11 cellular contexts compared by ENCODE assay signal in the genomic region with DNA sequence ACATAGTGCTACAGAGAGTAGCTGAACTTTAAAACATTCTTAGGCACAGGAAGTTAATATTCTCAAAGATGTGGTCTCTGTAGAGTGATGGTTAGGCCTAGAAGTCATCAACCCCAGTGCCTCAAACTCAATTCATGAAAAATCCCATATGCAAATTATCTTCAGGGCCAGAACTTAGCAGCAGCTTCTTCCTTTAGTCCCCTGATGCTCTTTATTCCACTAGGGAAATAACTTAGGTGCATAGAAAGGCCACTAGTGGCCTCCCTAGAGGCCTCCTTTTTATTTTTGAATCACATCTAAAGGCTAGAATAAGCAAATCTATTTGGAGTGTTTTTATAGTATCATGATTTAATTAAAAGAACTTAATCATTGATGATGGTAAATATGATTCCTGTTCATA.
A peak's percentile ranks its signal among the peaks of the same experiment; 100 is the strongest.
DNase-seq lines count a peak whose midpoint lies in the region; ATAC-seq, FAIRE-seq and TF ChIP-seq lines count a peak whose summit lies in the region.
"Had no signal": no experiment of that assay in that cellular context is flagged by ENCODE, and none has a peak within 500 bp of the region (broad histone marks: within the 10 kb centered on the region; RNA-seq: fewer than 3 reads in every experiment).

No MANE protein-coding gene starts in this region.

- H3K27me3 Mint-ChIP-seq in stimulated activated naive CD8-positive, alpha-beta T cell treated with anti-CD3 and anti-CD28 coated beads, Interleukin-15, amount 100 ng/mL, for 72 hours: no peaks in the 10 kb centered on the region

- no peak overlapping the region for H3K27ac Mint-ChIP-seq in stimulated activated naive CD8-positive, alpha-beta T cell treated with anti-CD3 and anti-CD28 coated beads, Interleukin-15, amount 100 ng/mL, for 72 hours

- no peak overlapping the region for H3K27ac ChIP-seq in mammary epithelial cell (ENCODE audit: insufficient read depth, low read depth, low read length)
- no peak overlapping the region for H3K27ac ChIP-seq in breast epithelium

- H3K4me2 ChIP-seq in mammary epithelial cell (ENCODE audit: insufficient read depth, low read depth, low read length): no peak overlapping the region
- H3K4me2 ChIP-seq in Loucy (ENCODE audit: low read depth, low read length, poor library complexity, severe bottlenecking): no peak overlapping the region

- H3F3A ChIP-seq in Loucy (ENCODE audit: low read depth): no peaks in the 10 kb centered on the region

- no peaks in the 10 kb centered on the region for H3K9me3 Mint-ChIP-seq in stimulated activated naive CD8-positive, alpha-beta T cell treated with anti-CD3 and anti-CD28 coated beads, Interleukin-15, amount 100 ng/mL, for 72 hours
- H3K9me3 Mint-ChIP-seq: naive thymus-derived CD4-positive, alpha-beta T cell had no signal

- H4K20me1 ChIP-seq in mammary epithelial cell (ENCODE audit: insufficient read depth, low read length) (no peaks in the 10 kb centered on the region), Loucy (ENCODE audit: insufficient read depth, low read length, poor library complexity, severe bottlenecking) (no peaks in the 10 kb centered on the region)

- TF ChIP-seq CTCF in mammary epithelial cell (conservative IDR thresholded peaks at IDR 0.05 in 1 of 2, IDR thresholded peaks at IDR 0.05 in 1 of 2; ENCODE audit: extremely low read depth in 1 of 2, insufficient read depth in 1 of 2, low read depth in 1 of 2, low read length in 2 of 2) (peak; percentile 29 to 43), breast epithelium (IDR thresholded peaks at IDR 0.05) (no peak), Loucy (conservative IDR thresholded peaks at IDR 0.05; ENCODE audit: low read length) (peak; percentile 42), epithelial cell of esophagus (IDR thresholded peaks at IDR 0.05; ENCODE audit: insufficient read depth, low read depth, low read length, missing control alignments) (peak; percentile 51)

- no TSS peak for BruUV-seq in mammary epithelial cell (replicated peaks; lab: Mats Ljungman, UMichigan)

- no peak overlapping the region for H3K9ac ChIP-seq in mammary epithelial cell (ENCODE audit: insufficient read depth, low read length)
- H3K9ac ChIP-seq in Loucy (ENCODE audit: low read depth, low read length, poor library complexity, severe bottlenecking): no peak overlapping the region

- H3K9me3 ChIP-seq in mammary epithelial cell (replicated peaks; ENCODE audit: insufficient read depth, low read length): no peaks in the 10 kb centered on the region
- peaks cover 0 to 13% of the 10 kb centered on the region in 2 donors for H3K9me3 ChIP-seq in breast epithelium
- H3K9me3 ChIP-seq in Loucy (ENCODE audit: insufficient read depth, low read depth, low read length): no peaks in the 10 kb centered on the region

- H3K4me3 Mint-ChIP-seq in stimulated activated naive CD8-positive, alpha-beta T cell treated with anti-CD3 and anti-CD28 coated beads, Interleukin-15, amount 100 ng/mL, for 72 hours: no peak overlapping the region
- H3K4me3 Mint-ChIP-seq: naive thymus-derived CD4-positive, alpha-beta T cell had no signal

- peak; percentile 54 for ATAC-seq in stimulated activated naive CD8-positive, alpha-beta T cell treated with anti-CD3 and anti-CD28 coated beads, Interleukin-15, amount 100 ng/mL, for 72 hours
- ATAC-seq: naive thymus-derived CD4-positive, alpha-beta T cell had no signal

- H3K79me2 ChIP-seq in mammary epithelial cell (ENCODE audit: insufficient read depth, low read length) (no peaks in the 10 kb centered on the region), Loucy (ENCODE audit: insufficient read depth, low read length) (no peaks in the 10 kb centered on the region)

- H2AFZ ChIP-seq in mammary epithelial cell (ENCODE audit: low read depth, low read length) (no peak overlapping the region), Loucy (ENCODE audit: low read length) (no peak overlapping the region)

- peaks cover 5% of the 10 kb centered on the region for H3K4me1 Mint-ChIP-seq in stimulated activated naive CD8-positive, alpha-beta T cell treated with anti-CD3 and anti-CD28 coated beads, Interleukin-15, amount 100 ng/mL, for 72 hours
- H3K4me1 Mint-ChIP-seq: naive thymus-derived CD4-positive, alpha-beta T cell had no signal

- FAIRE-seq in GM12892 (lab: Jason Lieb, UNC): no peak

- H3K27me3 ChIP-seq in mammary epithelial cell (ENCODE audit: insufficient read depth, low read length): no peaks in the 10 kb centered on the region
- no peaks in the 10 kb centered on the region for H3K27me3 ChIP-seq in breast epithelium
- no peaks in the 10 kb centered on the region for H3K27me3 ChIP-seq in Loucy (ENCODE audit: insufficient read depth, low read length, poor library complexity, severe bottlenecking)

- intact Hi-C loops in mammary epithelial cell (cut with micrococcal nuclease) (no loop called here), breast epithelium (cut with DNase I; ENCODE audit: low total_unique reads) (no loop called here)

- CTCF ChIA-PET in mammary epithelial cell (lab: Charles Lee; ENCODE audit: low non-redundant PET): interaction anchor here (0.6 kb wide), 1 partner anchor 274 kb away, joined by 4 read pairs; no protein-coding TSS in a partner anchor

- in situ Hi-C loops in mammary epithelial cell (cut with MboI; ENCODE audit: low sequenced_read_pairs in 2 of 2): no loop called here

- TF ChIP-seq POLR2A in breast epithelium (IDR thresholded peaks at IDR 0.05) (no peak), GM12892 (IDR thresholded peaks at IDR 0.05; ENCODE audit: low read depth, low read length) (no peak)

- H3K4me1 ChIP-seq in mammary epithelial cell (ENCODE audit: insufficient read depth, low read length): no peaks in the 10 kb centered on the region
- no peaks in the 10 kb centered on the region for H3K4me1 ChIP-seq in breast epithelium
- H3K4me1 ChIP-seq in Loucy (ENCODE audit: insufficient read depth, low read length, poor library complexity, severe bottlenecking): no peaks in the 10 kb centered on the region

- H3K4me3 ChIP-seq in mammary epithelial cell (replicated peaks in 1 of 3; ENCODE audit: insufficient read depth in 1 of 3, low read depth in 2 of 3, low read length in 3 of 3): no peak overlapping the region
- H3K4me3 ChIP-seq in breast epithelium: no peak overlapping the region
- H3K4me3 ChIP-seq in Loucy (ENCODE audit: low read length, poor library complexity, severe bottlenecking): no peak overlapping the region
- H3K4me3 ChIP-seq in epithelial cell of esophagus (ENCODE audit: low read length): no peak overlapping the region

- no peaks in the 10 kb centered on the region for H3K9me2 ChIP-seq in Loucy (replicated peaks; ENCODE audit: low read depth, low read length)

- DNase-seq in mammary epithelial cell (no peak), breast epithelium (ENCODE audit: low spot score in 2 of 2) (no peak), epithelial cell of esophagus (ENCODE audit: low read depth) (peak; percentile 6), GM12892 (ENCODE audit: insufficient read length) (no peak), C1 segment of cervical spinal cord (lab: John Stamatoyannopoulos, UW) (no peak), DMS114 treated with DMSO at 0.1 percent for 48 hours (lab: John Stamatoyannopoulos, UW; ENCODE audit: unreplicated experiment) (no peak)
- no peak for DNase-seq in stimulated activated naive CD8-positive, alpha-beta T cell treated with anti-CD3 and anti-CD28 coated beads, Interleukin-15, amount 100 ng/mL, for 72 hours
- DNase-seq: aorta; naive thymus-derived CD4-positive, alpha-beta T cell; NCI-H1092 treated with DMSO at 0.1 percent for 48 hours had no signal

- dilution Hi-C loops in mammary epithelial cell (cut with HindIII; ENCODE audit: low sequenced_read_pairs): no loop called here

- H3K36me3 ChIP-seq in mammary epithelial cell (ENCODE audit: insufficient read depth, low read length) (peaks cover 10% of the 10 kb centered on the region), breast epithelium (peaks cover 5% of the 10 kb centered on the region), Loucy (ENCODE audit: insufficient read depth, low read length) (no peaks in the 10 kb centered on the region)

Comparison
In these comparisons a context has a peak if more than half of its experiments do, and no peak if none do; other contexts are left out.
1. CTCF ChIP-seq: peak in mammary epithelial cell (2 of 2), Loucy (single experiment) and epithelial cell of esophagus (single experiment); none in breast epithelium (0 of 3).